In genomic region chr4:181650033-181650825, GRCh38 we compare ENCODE assay signal across 18 cellular contexts.
"Had no signal": no experiment of that assay in that cellular context is flagged by ENCODE, and none has a peak within 500 bp of the region (broad histone marks: within the 10 kb centered on the region; RNA-seq: fewer than 3 reads in every experiment).

No MANE protein-coding gene starts in this region.

- H3K27ac Mint-ChIP-seq: activated T-helper 17 cell treated with anti-CD3 and anti-CD28 coated beads, Interleukin-2, amount 50 U/mL, for 72 hours; stimulated activated memory B cell treated with anti-CD40 and anti-IgM and Interleukin-4, amounts not matched to agents 10 μg/mL and 1 μg/mL and 100 μg/mL, for 72 hours; T-cell had no signal

- H3K4me1 Mint-ChIP-seq: activated T-helper 17 cell treated with anti-CD3 and anti-CD28 coated beads, Interleukin-2, amount 50 U/mL, for 72 hours; stimulated activated memory B cell treated with anti-CD40 and anti-IgM and Interleukin-4, amounts not matched to agents 10 μg/mL and 1 μg/mL and 100 μg/mL, for 72 hours; T-cell had no signal

- H3K4me3 ChIP-seq: colonic mucosa, lower lobe of right lung had no signal

- H3K27me3 ChIP-seq: colonic mucosa, neutrophil had no signal

- H3K79me2 ChIP-seq: parathyroid adenoma had no signal

- H3K36me3 ChIP-seq: colonic mucosa, lower lobe of right lung, neutrophil had no signal

- H2AFZ ChIP-seq: parathyroid adenoma had no signal

- H3K36me3 Mint-ChIP-seq: stimulated activated memory B cell treated with anti-CD40 and anti-IgM and Interleukin-4, amounts not matched to agents 10 μg/mL and 1 μg/mL and 100 μg/mL, for 72 hours; T-cell had no signal

- H3K9ac ChIP-seq: parathyroid adenoma had no signal

- H3K4me3 Mint-ChIP-seq: activated T-helper 17 cell treated with anti-CD3 and anti-CD28 coated beads, Interleukin-2, amount 50 U/mL, for 72 hours; stimulated activated memory B cell treated with anti-CD40 and anti-IgM and Interleukin-4, amounts not matched to agents 10 μg/mL and 1 μg/mL and 100 μg/mL, for 72 hours; T-cell had no signal

- FAIRE-seq: endometrium had no signal

- ATAC-seq: activated T-helper 17 cell treated with anti-CD3 and anti-CD28 coated beads, Interleukin-2, amount 50 U/mL, for 72 hours; left cardiac atrium; lower lobe of right lung; stimulated activated memory B cell treated with anti-CD40 and anti-IgM and Interleukin-4, amounts not matched to agents 10 μg/mL and 1 μg/mL and 100 μg/mL, for 72 hours; T-cell had no signal

- H3K9me3 ChIP-seq: colonic mucosa, lower lobe of right lung, neutrophil had no signal

- DNase-seq: activated CD4-positive, CD25-positive, alpha-beta regulatory T cell treated with anti-CD3 and anti-CD28 coated beads, Interleukin-2, amount 50 U/mL, for 72 hours; activated naive CD4-positive, alpha-beta T cell treated with Interleukin-2 at 50 U/mL for 16 hours; activated T-cell treated with anti-CD3 and anti-CD28 coated beads for 4 hours; central memory CD4-positive, alpha-beta T cell; colonic mucosa; foreskin melanocyte; head of caudate nucleus; left cardiac atrium; lower lobe of right lung; midbrain; stimulated activated CD4-positive, alpha-beta T cell treated with anti-CD3 and anti-CD28 coated beads, Interleukin-2, amount 100 ng/mL, for 48 hours; T-cell; T-helper 9 cell had no signal

- H3K27ac ChIP-seq: colonic mucosa, lower lobe of right lung, neutrophil, parathyroid adenoma had no signal

- H3K4me1 ChIP-seq: colonic mucosa, lower lobe of right lung, parathyroid adenoma had no signal

- H3K27me3 Mint-ChIP-seq: activated T-helper 17 cell treated with anti-CD3 and anti-CD28 coated beads, Interleukin-2, amount 50 U/mL, for 72 hours; stimulated activated memory B cell treated with anti-CD40 and anti-IgM and Interleukin-4, amounts not matched to agents 10 μg/mL and 1 μg/mL and 100 μg/mL, for 72 hours; T-cell had no signal
